8 cellular contexts compared by ENCODE assay signal in the genomic region with DNA sequence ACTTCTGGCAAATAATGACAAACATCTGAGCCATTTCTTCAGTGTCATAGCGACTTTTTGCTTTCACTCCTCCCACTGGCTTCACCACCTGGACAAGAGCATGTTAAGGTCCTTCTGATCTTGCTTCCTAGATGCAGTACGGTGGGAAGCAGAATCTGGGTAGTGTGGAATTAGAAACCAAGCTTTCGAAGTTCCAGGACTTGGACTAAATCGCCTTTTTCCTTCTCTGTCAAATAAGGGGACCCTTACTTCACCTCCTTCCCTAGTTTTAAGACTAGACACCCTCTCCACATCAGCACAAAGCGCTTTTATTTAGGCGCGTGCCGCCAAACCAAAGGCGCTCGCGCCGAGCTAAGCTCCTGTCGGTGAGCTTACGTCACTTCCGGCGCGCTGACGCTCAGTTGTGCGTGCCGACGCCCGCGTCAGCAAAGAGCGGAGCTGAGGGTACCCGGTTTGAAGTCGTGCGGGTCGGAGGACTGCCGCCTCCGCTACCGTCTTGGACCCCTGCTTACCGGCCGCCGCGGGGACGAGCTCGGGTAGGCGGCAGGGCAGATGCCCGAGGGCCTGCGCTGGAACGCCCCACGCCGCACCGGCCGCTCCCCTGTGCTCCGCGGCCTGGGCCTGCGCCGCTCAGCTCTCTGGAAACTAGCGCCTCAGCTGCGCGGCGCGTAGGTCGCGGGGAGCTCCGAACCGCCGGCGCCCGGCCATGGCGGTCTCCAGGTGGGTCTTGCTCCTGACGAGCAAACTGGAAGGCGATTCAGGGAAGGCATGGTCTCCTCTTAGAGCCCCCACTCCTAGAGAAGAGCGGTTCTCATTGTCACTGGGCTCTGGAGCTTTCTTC. TPM values are rescaled to one million over a fixed set of nuclear protein-coding genes. Genes with fewer than 3 reads are reported as not detected.
DNase-seq lines count a peak whose midpoint lies in the region; ATAC-seq and TF ChIP-seq lines count a peak whose summit lies in the region.

BTAF1 (plus strand) TSS at position 400 of the 841 bp plus-strand sequence; CDS start at position 707, 307 bp downstream.

- TF ChIP-seq CTCF in Panc1 (IDR thresholded peaks at IDR 0.05) (no peak), esophagus squamous epithelium (IDR thresholded peaks at IDR 0.05) (peak in 1 of 6 experiments; percentile 13)

- H3K36me3 ChIP-seq in Panc1 (ENCODE audit: control insufficient read depth, insufficient read depth, low read length) (peaks cover 7% of the 10 kb centered on the region; the same call in 1 of the 2 replicates), esophagus squamous epithelium (peaks cover 0 to 5% (median 0%) of the 10 kb centered on the region in 3 donors)

- CTCF ChIA-PET in Panc1 (lab: Charles Lee) = interaction anchor here (0.5 to 1.2 kb wide), 4 partner anchors 11 to 280 kb away, joined by 3 to 4 read pairs (median 3); no protein-coding TSS in a partner anchor

- intact Hi-C loops in Panc1 (cut with micrococcal nuclease; ENCODE audit: unreplicated experiment) = no loop called here
- intact Hi-C loops in esophagus squamous epithelium (cut with DNase I) = no loop called here

- peak within 1 kb of the TSS; percentile 91 to 99 (median 99) for H3K27ac Mint-ChIP-seq in IgD-negative memory B cell
- H3K27ac Mint-ChIP-seq in activated T-cell treated with anti-CD3 and anti-CD28 coated beads, Interleukin-2, amount 50 U/mL, for 72 hours = peak within 1 kb of the TSS; percentile 92
- H3K27ac Mint-ChIP-seq in stimulated activated effector memory CD8-positive, alpha-beta T cell treated with anti-CD3 and anti-CD28 coated beads, Interleukin-12 subunit alpha, Interleukin-12 subunit beta, amount 100 ng/mL, for 72 hours = peak within 1 kb of the TSS; percentile 94

- H3K27me3 ChIP-seq in Panc1 (ENCODE audit: control insufficient read depth, insufficient read depth, low read length) (no peaks in the 10 kb centered on the region), esophagus squamous epithelium (peaks cover 0 to 10% (median 0%) of the 10 kb centered on the region in 4 donors)

- TF ChIP-seq POLR2A in esophagus squamous epithelium (IDR thresholded peaks at IDR 0.05) = peak in 3 of 4 donors; percentile 80 to 95 (median 93)

- DNase-seq in DMS153 treated with DMSO at 0.1 percent for 48 hours (lab: John Stamatoyannopoulos, UW; ENCODE audit: unreplicated experiment) (peak; percentile 77), Panc1 (ENCODE audit: low read depth, low spot score) (peak; percentile 83), esophagus squamous epithelium (lab: John Stamatoyannopoulos, UW) (peak; percentile 55), myocyte (ENCODE audit: low read depth) (peak; percentile 93)
- peak; percentile 93 for DNase-seq in activated T-cell treated with anti-CD3 and anti-CD28 coated beads, Interleukin-2, amount 50 U/mL, for 72 hours
- DNase-seq in stimulated activated effector memory CD8-positive, alpha-beta T cell treated with anti-CD3 and anti-CD28 coated beads, Interleukin-12 subunit alpha, Interleukin-12 subunit beta, amount 100 ng/mL, for 72 hours (ENCODE audit: low spot score in 2 of 2) = peak; percentile 76 to 93

- peaks cover 0 to 2% (median 0%) of the 10 kb centered on the region in 3 donors for H3K9me3 Mint-ChIP-seq in IgD-negative memory B cell
- no peaks in the 10 kb centered on the region for H3K9me3 Mint-ChIP-seq in activated T-cell treated with anti-CD3 and anti-CD28 coated beads, Interleukin-2, amount 50 U/mL, for 72 hours
- peaks cover 3% of the 10 kb centered on the region for H3K9me3 Mint-ChIP-seq in stimulated activated effector memory CD8-positive, alpha-beta T cell treated with anti-CD3 and anti-CD28 coated beads, Interleukin-12 subunit alpha, Interleukin-12 subunit beta, amount 100 ng/mL, for 72 hours

- peaks cover 29 to 31% (median 30%) of the 10 kb centered on the region in 3 donors for H3K4me1 Mint-ChIP-seq in IgD-negative memory B cell
- peaks cover 44% of the 10 kb centered on the region for H3K4me1 Mint-ChIP-seq in activated T-cell treated with anti-CD3 and anti-CD28 coated beads, Interleukin-2, amount 50 U/mL, for 72 hours (ENCODE audit: low read depth)
- H3K4me1 Mint-ChIP-seq in stimulated activated effector memory CD8-positive, alpha-beta T cell treated with anti-CD3 and anti-CD28 coated beads, Interleukin-12 subunit alpha, Interleukin-12 subunit beta, amount 100 ng/mL, for 72 hours = peaks cover 21% of the 10 kb centered on the region

- H3K27me3 Mint-ChIP-seq in IgD-negative memory B cell = no peaks in the 10 kb centered on the region
- H3K27me3 Mint-ChIP-seq in activated T-cell treated with anti-CD3 and anti-CD28 coated beads, Interleukin-2, amount 50 U/mL, for 72 hours (ENCODE audit: low read depth) = no peaks in the 10 kb centered on the region

- peaks cover 2% of the 10 kb centered on the region for H3K36me3 Mint-ChIP-seq in IgD-negative memory B cell
- peaks cover 12 to 19% of the 10 kb centered on the region in 2 donors for H3K36me3 Mint-ChIP-seq in activated T-cell treated with anti-CD3 and anti-CD28 coated beads, Interleukin-2, amount 50 U/mL, for 72 hours (ENCODE audit: insufficient read depth in 2 of 2)
- H3K36me3 Mint-ChIP-seq in stimulated activated effector memory CD8-positive, alpha-beta T cell treated with anti-CD3 and anti-CD28 coated beads, Interleukin-12 subunit alpha, Interleukin-12 subunit beta, amount 100 ng/mL, for 72 hours = peaks cover 45% of the 10 kb centered on the region

- peak; percentile 98 for ATAC-seq in GM21529 (IDR thresholded peaks at IDR 0.05; ENCODE audit: unreplicated experiment)
- ATAC-seq in Panc1 = peak; percentile 100
- peak; percentile 98 to 99 for ATAC-seq in activated T-cell treated with anti-CD3 and anti-CD28 coated beads, Interleukin-2, amount 50 U/mL, for 72 hours (replicated peaks in 1 of 2)
- ATAC-seq in stimulated activated effector memory CD8-positive, alpha-beta T cell treated with anti-CD3 and anti-CD28 coated beads, Interleukin-12 subunit alpha, Interleukin-12 subunit beta, amount 100 ng/mL, for 72 hours = peak; percentile 99

- H3K4me1 ChIP-seq in Panc1 (ENCODE audit: control insufficient read depth, insufficient read depth, low read length) = peaks cover 4% of the 10 kb centered on the region; the same call in 1 of the 2 replicates
- peaks cover 0 to 44% (median 10%) of the 10 kb centered on the region in 3 donors for H3K4me1 ChIP-seq in esophagus squamous epithelium

- in situ Hi-C loops in Panc1 (cut with HindIII; ENCODE audit: low pct_unique_long_range_greater_than_20kb, low sequenced_read_pairs) = no loop called here

- no TSS peak for BruUV-seq in Panc1 (replicated peaks; lab: Mats Ljungman, UMichigan)

- POLR2A ChIA-PET in Panc1 (lab: Charles Lee) = interaction anchor here (0.6 to 0.8 kb wide), 4 partner anchors 12 to 610 kb away, joined by 3 to 7 read pairs (median 4); no protein-coding TSS in a partner anchor

- H3K4me3 Mint-ChIP-seq in IgD-negative memory B cell = peak within 1 kb of the TSS; percentile 90 to 96 (median 94)
- H3K4me3 Mint-ChIP-seq in activated T-cell treated with anti-CD3 and anti-CD28 coated beads, Interleukin-2, amount 50 U/mL, for 72 hours = peak within 1 kb of the TSS; percentile 91 to 96
- peak within 1 kb of the TSS; percentile 84 for H3K4me3 Mint-ChIP-seq in stimulated activated effector memory CD8-positive, alpha-beta T cell treated with anti-CD3 and anti-CD28 coated beads, Interleukin-12 subunit alpha, Interleukin-12 subunit beta, amount 100 ng/mL, for 72 hours

- peak within 1 kb of the TSS; percentile 97 for H3K27ac ChIP-seq in Panc1 (ENCODE audit: low read length)
- H3K27ac ChIP-seq in esophagus squamous epithelium = peak within 1 kb of the TSS; percentile 93 to 99 (median 98)

- H3K4me3 ChIP-seq in Panc1 (ENCODE audit: low read depth in 2 of 2, low read length in 2 of 2) (peak within 1 kb of the TSS; percentile 86 to 98), esophagus squamous epithelium (peak within 1 kb of the TSS; percentile 64 to 96 (median 76))

- H3K9me3 ChIP-seq in Panc1 (ENCODE audit: control insufficient read depth, insufficient read depth, low read depth, low read length) = no peaks in the 10 kb centered on the region; the same call in 1 of the 2 replicates
- H3K9me3 ChIP-seq in esophagus squamous epithelium = peaks cover 0 to 9% (median 7%) of the 10 kb centered on the region in 3 donors

- 0 to 1% methylated on average over 9 to 26 of the region's 65 CpGs for WGBS in esophagus squamous epithelium, 2 donors

RNA-seq across cellular contexts. Expression of gene BTAF1, which starts in this region (rescaled TPM):
- 14.5 TPM for polyA plus RNA-seq in IgD-negative memory B cell
- total RNA-seq in Panc1 (2021; ENCODE audit: unreplicated experiment) (33.8 TPM), esophagus squamous epithelium (10 to 100 TPM; 19.0 to 52.8 (median 28.0) TPM), myocyte (26.3 and 28.5 TPM in 2 replicates)
- polyA plus RNA-seq in Panc1 (2012; ENCODE audit: insufficient read length) = 10.1 TPM
- 10 to 100 TPM; 53.7 to 66.1 TPM for total RNA-seq in activated T-cell treated with anti-CD3 and anti-CD28 coated beads, Interleukin-2, amount 50 U/mL, for 72 hours
- polyA plus RNA-seq in myocyte (2012) = 10.4 TPM

Comparison
In these comparisons a context has a peak if more than half of its experiments do, and no peak if none do; other contexts are left out.
1. Peak in every context shown above with its lines: DNase-seq, ATAC-seq, H3K4me3 ChIP-seq and H3K27ac ChIP-seq.